ENCODE assay signal across 1 cellular context in the genomic region with DNA sequence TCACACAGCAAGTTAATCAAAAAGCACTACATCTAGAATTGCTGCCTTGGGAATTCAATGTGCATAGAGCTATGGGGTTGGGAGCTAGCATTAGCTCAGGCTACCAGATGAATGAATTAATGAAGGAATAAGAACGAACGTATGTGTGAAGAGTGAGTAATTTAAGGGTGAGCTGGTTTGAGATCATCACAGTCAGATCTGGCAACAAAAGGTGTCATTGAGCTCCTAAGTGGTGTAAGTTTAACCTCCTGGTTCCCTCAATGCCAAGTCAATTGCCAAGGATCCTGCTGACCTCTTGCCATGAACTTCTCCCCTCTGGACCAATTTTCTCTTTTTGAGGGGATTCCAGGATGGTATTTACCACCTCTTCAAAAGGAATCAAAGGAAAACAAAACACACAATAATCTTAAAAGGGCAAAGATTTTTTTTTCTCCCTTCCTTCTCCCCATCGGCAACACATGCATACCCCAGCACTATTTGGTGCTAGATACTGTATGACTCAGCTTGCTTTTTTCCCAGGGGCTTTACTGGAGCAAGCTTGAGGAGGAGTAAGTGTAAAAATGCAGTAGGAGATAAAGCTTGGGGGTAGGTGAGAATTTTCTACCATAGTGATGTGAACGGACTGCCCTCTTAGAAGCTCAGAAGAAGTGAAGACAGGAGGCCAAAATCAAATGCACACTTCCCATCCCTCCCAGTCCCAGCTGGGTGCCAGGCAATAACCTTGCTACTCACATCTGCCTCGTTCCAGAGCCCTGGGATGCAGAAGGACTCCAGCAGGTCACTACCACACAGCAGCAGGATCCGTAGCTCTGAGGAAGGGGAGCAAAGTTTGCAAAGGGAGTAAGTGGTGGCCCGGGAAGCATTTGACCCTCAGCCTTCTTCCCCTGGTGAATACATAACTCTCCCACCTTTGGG.
TF ChIP-seq lines count a peak whose summit lies in the region.

No MANE protein-coding gene starts in this region.

TF ChIP-seq in IMR-90, 13 proteins besides CTCF, POLR2A, EP300 and RAD21 (continued from another document):
- TF ChIP-seq, protein P1, sequence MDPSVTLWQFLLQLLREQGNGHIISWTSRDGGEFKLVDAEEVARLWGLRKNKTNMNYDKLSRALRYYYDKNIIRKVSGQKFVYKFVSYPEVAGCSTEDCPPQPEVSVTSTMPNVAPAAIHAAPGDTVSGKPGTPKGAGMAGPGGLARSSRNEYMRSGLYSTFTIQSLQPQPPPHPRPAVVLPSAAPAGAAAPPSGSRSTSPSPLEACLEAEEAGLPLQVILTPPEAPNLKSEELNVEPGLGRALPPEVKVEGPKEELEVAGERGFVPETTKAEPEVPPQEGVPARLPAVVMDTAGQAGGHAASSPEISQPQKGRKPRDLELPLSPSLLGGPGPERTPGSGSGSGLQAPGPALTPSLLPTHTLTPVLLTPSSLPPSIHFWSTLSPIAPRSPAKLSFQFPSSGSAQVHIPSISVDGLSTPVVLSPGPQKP (IDR thresholded peaks at IDR 0.05; ENCODE audit: borderline replicate concordance, low read depth, low read length), result no peak
- TF ChIP-seq, protein P2, sequence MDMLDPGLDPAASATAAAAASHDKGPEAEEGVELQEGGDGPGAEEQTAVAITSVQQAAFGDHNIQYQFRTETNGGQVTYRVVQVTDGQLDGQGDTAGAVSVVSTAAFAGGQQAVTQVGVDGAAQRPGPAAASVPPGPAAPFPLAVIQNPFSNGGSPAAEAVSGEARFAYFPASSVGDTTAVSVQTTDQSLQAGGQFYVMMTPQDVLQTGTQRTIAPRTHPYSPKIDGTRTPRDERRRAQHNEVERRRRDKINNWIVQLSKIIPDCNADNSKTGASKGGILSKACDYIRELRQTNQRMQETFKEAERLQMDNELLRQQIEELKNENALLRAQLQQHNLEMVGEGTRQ (IDR thresholded peaks at IDR 0.05; ENCODE audit: low read depth, low read length), result no peak
- no peak for TF ChIP-seq NFE2L2 (IDR thresholded peaks at IDR 0.05; ENCODE audit: low read depth, low read length)
- no peak for TF ChIP-seq SMC3 (IDR thresholded peaks at IDR 0.05; ENCODE audit: low read depth, low read length)
